ENCODE assay signal across 1 cellular context in genomic region chr11:115659061-115659963, GRCh38.
A peak's percentile ranks its signal among the peaks of the same experiment; 100 is the strongest.
TF ChIP-seq lines count a peak whose summit lies in the region.

No MANE protein-coding gene starts in this region.

TF ChIP-seq in HEK293, 187 proteins besides CTCF, POLR2A, EP300 and RAD21 (continued from another document and continues in another):
- TF ChIP-seq, protein P1, sequence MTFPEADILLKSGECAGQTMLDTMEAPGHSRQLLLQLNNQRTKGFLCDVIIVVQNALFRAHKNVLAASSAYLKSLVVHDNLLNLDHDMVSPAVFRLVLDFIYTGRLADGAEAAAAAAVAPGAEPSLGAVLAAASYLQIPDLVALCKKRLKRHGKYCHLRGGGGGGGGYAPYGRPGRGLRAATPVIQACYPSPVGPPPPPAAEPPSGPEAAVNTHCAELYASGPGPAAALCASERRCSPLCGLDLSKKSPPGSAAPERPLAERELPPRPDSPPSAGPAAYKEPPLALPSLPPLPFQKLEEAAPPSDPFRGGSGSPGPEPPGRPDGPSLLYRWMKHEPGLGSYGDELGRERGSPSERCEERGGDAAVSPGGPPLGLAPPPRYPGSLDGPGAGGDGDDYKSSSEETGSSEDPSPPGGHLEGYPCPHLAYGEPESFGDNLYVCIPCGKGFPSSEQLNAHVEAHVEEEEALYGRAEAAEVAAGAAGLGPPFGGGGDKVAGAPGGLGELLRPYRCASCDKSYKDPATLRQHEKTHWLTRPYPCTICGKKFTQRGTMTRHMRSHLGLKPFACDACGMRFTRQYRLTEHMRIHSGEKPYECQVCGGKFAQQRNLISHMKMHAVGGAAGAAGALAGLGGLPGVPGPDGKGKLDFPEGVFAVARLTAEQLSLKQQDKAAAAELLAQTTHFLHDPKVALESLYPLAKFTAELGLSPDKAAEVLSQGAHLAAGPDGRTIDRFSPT (tag by site-specific recombination; IDR thresholded peaks at IDR 0.05): 0 out of 2 replicates have a peak, but pooled peaks have one; percentile 28
- TF ChIP-seq ZNF530 (tag by site-specific recombination; IDR thresholded peaks at IDR 0.05; ENCODE audit: low read depth) (no peak), ZNF202 (tag by site-specific recombination; IDR thresholded peaks at IDR 0.05; ENCODE audit: borderline replicate concordance) (0 out of 2 replicates have a peak, but pooled peaks have one; percentile 35), ZNF221 (tag by site-specific recombination; IDR thresholded peaks at IDR 0.05; ENCODE audit: borderline replicate concordance) (no peak), ZNF398 (tag by site-specific recombination; IDR thresholded peaks at IDR 0.05) (peak; percentile 54), ZBTB8A (tag by site-specific recombination; IDR thresholded peaks at IDR 0.05) (peak; percentile 35; the same call in 1 of the 2 replicates), ZNF341 (tag by site-specific recombination; IDR thresholded peaks at IDR 0.05; ENCODE audit: low read depth) (peak; percentile 91), ZNF26 (tag by site-specific recombination; IDR thresholded peaks at IDR 0.05) (no peak), ZBTB11 (tag by site-specific recombination; conservative IDR thresholded peaks at IDR 0.05; ENCODE audit: low read depth) (peak; percentile 40; the same call in 1 of the 2 replicates), ZBTB7A (tag by site-specific recombination; IDR thresholded peaks at IDR 0.05; ENCODE audit: low read depth) (no peak), HOXD13 (CRISPR knock-in tag; IDR thresholded peaks at IDR 0.05; ENCODE audit: borderline replicate concordance) (no peak), HOXC10 (CRISPR knock-in tag; IDR thresholded peaks at IDR 0.05) (no peak), GLIS2 (tag by site-specific recombination; IDR thresholded peaks at IDR 0.05) (peak; percentile 84), ZBTB17 (tag by site-specific recombination; IDR thresholded peaks at IDR 0.05) (0 out of 2 replicates have a peak, but pooled peaks have one; percentile 26), ZNF2 (tag by site-specific recombination; IDR thresholded peaks at IDR 0.05) (0 out of 2 replicates have a peak, but pooled peaks have one; percentile 43), KLF7 (tag by site-specific recombination; IDR thresholded peaks at IDR 0.05; ENCODE audit: borderline replicate concordance) (no peak), EGR2 (tag by site-specific recombination; IDR thresholded peaks at IDR 0.05; ENCODE audit: low read depth) (peak; percentile 52; the same call in 1 of the 2 replicates), PRDM4 (tag by site-specific recombination; IDR thresholded peaks at IDR 0.05) (no peak), WT1 (tag by site-specific recombination; IDR thresholded peaks at IDR 0.05) (no peak), ZNF23 (tag by site-specific recombination; IDR thresholded peaks at IDR 0.05; ENCODE audit: borderline replicate concordance) (no peak), IKZF3 (tag by site-specific recombination; IDR thresholded peaks at IDR 0.05) (0 out of 2 replicates have a peak, but pooled peaks have one; percentile 3), ZNF37A (tag by site-specific recombination; IDR thresholded peaks at IDR 0.05) (no peak), ZNF121 (tag by site-specific recombination; IDR thresholded peaks at IDR 0.05) (no peak), ZNF529 (tag by site-specific recombination; IDR thresholded peaks at IDR 0.05; ENCODE audit: insufficient replicate concordance) (no peak), ZNF112 (tag by site-specific recombination; IDR thresholded peaks at IDR 0.05) (no peak), YY2 (tag by site-specific recombination; IDR thresholded peaks at IDR 0.05) (no peak), PATZ1 (tag by site-specific recombination; IDR thresholded peaks at IDR 0.05) (peak; percentile 57), ZNF335 (tag by site-specific recombination; conservative IDR thresholded peaks at IDR 0.05) (peak; percentile 70), ZNF391 (tag by site-specific recombination; IDR thresholded peaks at IDR 0.05; ENCODE audit: borderline replicate concordance, low read depth) (no peak), TRIM28 (IDR thresholded peaks at IDR 0.05; ENCODE audit: borderline replicate concordance, low read length) (no peak), ZIC2 (tag by site-specific recombination; IDR thresholded peaks at IDR 0.05) (peak; percentile 93), ZBTB48 (tag by site-specific recombination; IDR thresholded peaks at IDR 0.05) (peak; percentile 64)
- TF ChIP-seq, protein P2, sequence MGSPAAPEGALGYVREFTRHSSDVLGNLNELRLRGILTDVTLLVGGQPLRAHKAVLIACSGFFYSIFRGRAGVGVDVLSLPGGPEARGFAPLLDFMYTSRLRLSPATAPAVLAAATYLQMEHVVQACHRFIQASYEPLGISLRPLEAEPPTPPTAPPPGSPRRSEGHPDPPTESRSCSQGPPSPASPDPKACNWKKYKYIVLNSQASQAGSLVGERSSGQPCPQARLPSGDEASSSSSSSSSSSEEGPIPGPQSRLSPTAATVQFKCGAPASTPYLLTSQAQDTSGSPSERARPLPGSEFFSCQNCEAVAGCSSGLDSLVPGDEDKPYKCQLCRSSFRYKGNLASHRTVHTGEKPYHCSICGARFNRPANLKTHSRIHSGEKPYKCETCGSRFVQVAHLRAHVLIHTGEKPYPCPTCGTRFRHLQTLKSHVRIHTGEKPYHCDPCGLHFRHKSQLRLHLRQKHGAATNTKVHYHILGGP (tag by site-specific recombination; IDR thresholded peaks at IDR 0.05): no peak
- TF ChIP-seq, protein P3, sequence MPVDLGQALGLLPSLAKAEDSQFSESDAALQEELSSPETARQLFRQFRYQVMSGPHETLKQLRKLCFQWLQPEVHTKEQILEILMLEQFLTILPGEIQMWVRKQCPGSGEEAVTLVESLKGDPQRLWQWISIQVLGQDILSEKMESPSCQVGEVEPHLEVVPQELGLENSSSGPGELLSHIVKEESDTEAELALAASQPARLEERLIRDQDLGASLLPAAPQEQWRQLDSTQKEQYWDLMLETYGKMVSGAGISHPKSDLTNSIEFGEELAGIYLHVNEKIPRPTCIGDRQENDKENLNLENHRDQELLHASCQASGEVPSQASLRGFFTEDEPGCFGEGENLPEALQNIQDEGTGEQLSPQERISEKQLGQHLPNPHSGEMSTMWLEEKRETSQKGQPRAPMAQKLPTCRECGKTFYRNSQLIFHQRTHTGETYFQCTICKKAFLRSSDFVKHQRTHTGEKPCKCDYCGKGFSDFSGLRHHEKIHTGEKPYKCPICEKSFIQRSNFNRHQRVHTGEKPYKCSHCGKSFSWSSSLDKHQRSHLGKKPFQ (tag by site-specific recombination; IDR thresholded peaks at IDR 0.05): no peak
- TF ChIP-seq, protein P4, sequence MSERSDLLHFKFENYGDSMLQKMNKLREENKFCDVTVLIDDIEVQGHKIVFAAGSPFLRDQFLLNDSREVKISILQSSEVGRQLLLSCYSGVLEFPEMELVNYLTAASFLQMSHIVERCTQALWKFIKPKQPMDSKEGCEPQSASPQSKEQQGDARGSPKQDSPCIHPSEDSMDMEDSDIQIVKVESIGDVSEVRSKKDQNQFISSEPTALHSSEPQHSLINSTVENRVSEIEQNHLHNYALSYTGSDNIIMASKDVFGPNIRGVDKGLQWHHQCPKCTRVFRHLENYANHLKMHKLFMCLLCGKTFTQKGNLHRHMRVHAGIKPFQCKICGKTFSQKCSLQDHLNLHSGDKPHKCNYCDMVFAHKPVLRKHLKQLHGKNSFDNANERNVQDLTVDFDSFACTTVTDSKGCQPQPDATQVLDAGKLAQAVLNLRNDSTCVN (tag by site-specific recombination; optimal IDR thresholded peaks at IDR 0.05): peak; percentile 82
- TF ChIP-seq, protein P5, sequence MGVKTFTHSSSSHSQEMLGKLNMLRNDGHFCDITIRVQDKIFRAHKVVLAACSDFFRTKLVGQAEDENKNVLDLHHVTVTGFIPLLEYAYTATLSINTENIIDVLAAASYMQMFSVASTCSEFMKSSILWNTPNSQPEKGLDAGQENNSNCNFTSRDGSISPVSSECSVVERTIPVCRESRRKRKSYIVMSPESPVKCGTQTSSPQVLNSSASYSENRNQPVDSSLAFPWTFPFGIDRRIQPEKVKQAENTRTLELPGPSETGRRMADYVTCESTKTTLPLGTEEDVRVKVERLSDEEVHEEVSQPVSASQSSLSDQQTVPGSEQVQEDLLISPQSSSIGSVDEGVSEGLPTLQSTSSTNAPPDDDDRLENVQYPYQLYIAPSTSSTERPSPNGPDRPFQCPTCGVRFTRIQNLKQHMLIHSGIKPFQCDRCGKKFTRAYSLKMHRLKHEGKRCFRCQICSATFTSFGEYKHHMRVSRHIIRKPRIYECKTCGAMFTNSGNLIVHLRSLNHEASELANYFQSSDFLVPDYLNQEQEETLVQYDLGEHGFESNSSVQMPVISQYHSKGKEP (tag by site-specific recombination; IDR thresholded peaks at IDR 0.05): no peak
